Comparison of ENCODE assay signal across 8 cellular contexts in genomic region chr21:14383596-14384210, GRCh38. TPM values are rescaled to one million over a fixed set of nuclear protein-coding genes. Genes with fewer than 3 reads are reported as not detected.
DNase-seq lines count a peak whose midpoint lies in the region; ATAC-seq and TF ChIP-seq lines count a peak whose summit lies in the region.

No MANE protein-coding gene starts in this region.

- CTCF ChIA-PET in Calu3 (lab: Charles Lee) = interaction anchor here (1.5 kb wide), 1 partner anchor 77 kb away, joined by 5 read pairs; no protein-coding TSS in a partner anchor

- intact Hi-C loops in Calu3 (cut with micrococcal nuclease; ENCODE audit: unreplicated experiment) = loop anchor here (5.0 kb wide), 1 partner anchor 76 kb away; no protein-coding TSS in a partner anchor
- intact Hi-C loops in natural killer cell (cut with micrococcal nuclease) = loop anchor here (1.0 to 5.0 kb wide), 4 partner anchors 151 to 1349 kb away; partner anchors contain the start of gene SAMSN1

- peak; percentile 4 for DNase-seq in Calu3
- no peak for DNase-seq in epithelial cell of esophagus (ENCODE audit: low read depth)
- DNase-seq in natural killer cell = no peak
- no peak for DNase-seq in islet precursor cell
- DNase-seq in NCI-H2196 (lab: John Stamatoyannopoulos, UW; ENCODE audit: unreplicated experiment) = no peak

- peaks cover 31% of the 10 kb centered on the region for H3K36me3 Mint-ChIP-seq in Calu3 (ENCODE audit: insufficient read depth, unreplicated experiment)
- no peaks in the 10 kb centered on the region for H3K36me3 Mint-ChIP-seq in natural killer cell

- peak overlapping the region; percentile 66 for H3K4me3 ChIP-seq in epithelial cell of esophagus (ENCODE audit: low read length)

- no peaks in the 10 kb centered on the region for H3K27me3 Mint-ChIP-seq in Calu3 (ENCODE audit: unreplicated experiment)
- H3K27me3 Mint-ChIP-seq in natural killer cell (ENCODE audit: low read depth in 2 of 2) = peaks cover 0 to 5% of the 10 kb centered on the region in 2 donors

- TF ChIP-seq CTCF in Calu3 (IDR thresholded peaks at IDR 0.05; ENCODE audit: unreplicated experiment) = no peak
- no peak for TF ChIP-seq CTCF in epithelial cell of esophagus (IDR thresholded peaks at IDR 0.05; ENCODE audit: insufficient read depth, low read depth, low read length, missing control alignments)
- TF ChIP-seq CTCF in natural killer cell (IDR thresholded peaks at IDR 0.05) = no peak

- ATAC-seq in GM19324 (IDR thresholded peaks at IDR 0.05; ENCODE audit: low FRiP score, unreplicated experiment) (peak; percentile 35), HG03159 (IDR thresholded peaks at IDR 0.05; ENCODE audit: unreplicated experiment) (peak; percentile 25), SK-N-SH treated with all-trans-retinoic acid at 6 μM for 48 hours (peak; percentile 69), natural killer cell (peak in 2 of 3 donors; percentile 1 to 6)

- no peaks in the 10 kb centered on the region for H3K9me3 Mint-ChIP-seq in Calu3 (ENCODE audit: low read depth, unreplicated experiment)
- no peaks in the 10 kb centered on the region for H3K9me3 Mint-ChIP-seq in natural killer cell

- H3K4me1 Mint-ChIP-seq in Calu3 (ENCODE audit: low read depth, unreplicated experiment) (no peaks in the 10 kb centered on the region), natural killer cell (peaks cover 23 to 26% of the 10 kb centered on the region in 2 donors)

- peak overlapping the region; percentile 97 for H3K4me3 Mint-ChIP-seq in Calu3 (ENCODE audit: low read depth, unreplicated experiment)
- H3K4me3 Mint-ChIP-seq in natural killer cell = peak overlapping the region; percentile 100

- BruUV-seq in Calu3 (replicated peaks; lab: Mats Ljungman, UMichigan) = no TSS peak

- peak overlapping the region; percentile 97 for H3K27ac Mint-ChIP-seq in Calu3 (ENCODE audit: unreplicated experiment)
- peak overlapping the region; percentile 100 for H3K27ac Mint-ChIP-seq in natural killer cell

TF ChIP-seq in SK-N-SH treated with all-trans-retinoic acid at 6 μM for 48 hours, 23 proteins besides CTCF, POLR2A, EP300 and RAD21:
- TF ChIP-seq ZC3H10 (CRISPR knock-in tag; IDR thresholded peaks at IDR 0.05) (no peak), TSHZ2 (CRISPR knock-in tag; IDR thresholded peaks at IDR 0.05) (0 out of 2 replicates have a peak, but pooled peaks have one; percentile 14), OSR1 (CRISPR knock-in tag; IDR thresholded peaks at IDR 0.05) (no peak)

RNA-seq across cellular contexts. Expression of gene HSPA13, which starts 0.8 kb away (rescaled TPM):
- total RNA-seq in Calu3 (2022) = 31.9 and 36.6 TPM in 2 replicates
- 10 to 100 TPM; 17.0 to 23.8 (median 22.7) TPM for total RNA-seq in natural killer cell

Comparison
In these comparisons a context has a peak if more than half of its experiments do, and no peak if none do; other contexts are left out.
1. ATAC-seq: peak in every context shown above with its lines; median percentile 69 in SK-N-SH treated with all-trans-retinoic acid at 6 μM for 48 hours; 35 in GM19324; 25 in HG03159; 4 in natural killer cell.